Comparison of ENCODE assay signal across 13 cellular contexts in genomic region chr12:50745861-50746260, GRCh38.
"Had no signal": no experiment of that assay in that cellular context is flagged by ENCODE, and none has a peak within 500 bp of the region (broad histone marks: within the 10 kb centered on the region; RNA-seq: fewer than 3 reads in every experiment).

No MANE protein-coding gene starts in this region.

- ATAC-seq: activated naive CD4-positive, alpha-beta T cell treated with anti-CD3 and anti-CD28 coated beads, Interleukin-2, amount 50 U/mL, for 72 hours; activated T-cell treated with anti-CD3 and anti-CD28 coated beads, Interleukin-2, amount 50 U/mL, for 72 hours had no signal

- DNase-seq: activated CD4-positive, alpha-beta T cell treated with anti-CD3 and anti-CD28 coated beads for 1 hour; activated CD4-positive, alpha-beta T cell treated with anti-CD3 and anti-CD28 coated beads, Interleukin-2, amount 50 U/mL, for 48 hours; activated gamma-delta T cell; activated T-cell treated with anti-CD3 and anti-CD28 coated beads, Interleukin-2, amount 50 U/mL, for 72 hours; caudate nucleus; hippocampal formation; sigmoid colon; stimulated activated CD4-positive, alpha-beta T cell treated with anti-CD3 and anti-CD28 coated beads, Interleukin-1b, Interleukin-23, amount 100 ng/mL, for 48 hours had no signal

- H3K4me3 Mint-ChIP-seq: activated T-cell treated with anti-CD3 and anti-CD28 coated beads, Interleukin-2, amount 50 U/mL, for 72 hours; mesothelial cell of epicardium; neural progenitor cell had no signal

- H3K9me3 ChIP-seq: sigmoid colon had no signal

- H3K36me3 ChIP-seq: neural progenitor cell had no signal

- H3K27ac Mint-ChIP-seq: activated T-cell treated with anti-CD3 and anti-CD28 coated beads, Interleukin-2, amount 50 U/mL, for 72 hours; mesothelial cell of epicardium; neural progenitor cell had no signal

- H3K4me3 ChIP-seq: neural progenitor cell, sigmoid colon had no signal

- H3K27ac ChIP-seq: neural progenitor cell, parathyroid adenoma, sigmoid colon, VCaP had no signal

- H3K27me3 ChIP-seq: neural progenitor cell, sigmoid colon had no signal

- H3K4me1 ChIP-seq: neural progenitor cell, parathyroid adenoma, sigmoid colon had no signal

- H3K9me3 Mint-ChIP-seq: activated naive CD4-positive, alpha-beta T cell treated with anti-CD3 and anti-CD28 coated beads, Interleukin-2, amount 50 U/mL, for 72 hours; activated T-cell treated with anti-CD3 and anti-CD28 coated beads, Interleukin-2, amount 50 U/mL, for 72 hours; neural progenitor cell had no signal
